In genomic region chr3:149605902-149606301, GRCh38 we compare ENCODE assay signal across 18 cellular contexts. TPM values are rescaled to one million over a fixed set of nuclear protein-coding genes. Genes with fewer than 3 reads are reported as not detected.
DNase-seq lines count a peak whose midpoint lies in the region; FAIRE-seq and TF ChIP-seq lines count a peak whose summit lies in the region.
"Had no signal": no experiment of that assay in that cellular context is flagged by ENCODE, and none has a peak within 500 bp of the region (broad histone marks: within the 10 kb centered on the region; RNA-seq: fewer than 3 reads in every experiment).

No MANE protein-coding gene starts in this region.

- H3K36me3 ChIP-seq in breast epithelium (no peaks in the 10 kb centered on the region), smooth muscle cell (ENCODE audit: low read depth) (no peaks in the 10 kb centered on the region), thyroid gland (no peaks in the 10 kb centered on the region)

- FAIRE-seq in GM19239 (lab: Jason Lieb, UNC), result no peak

- no peak overlapping the region for H3K4me3 Mint-ChIP-seq in MCF 10A (ENCODE audit: unreplicated experiment)
- H3K4me3 Mint-ChIP-seq: activated naive CD4-positive, alpha-beta T cell treated with anti-CD3 and anti-CD28 coated beads for 36 hours; CD4-positive, alpha-beta memory T cell; central memory CD8-positive, alpha-beta T cell; naive thymus-derived CD4-positive, alpha-beta T cell had no signal

- 65% methylated on average over 2 of the region's 2 CpGs for WGBS in smooth muscle cell (ENCODE audit: low lambda C conversion rate)
- WGBS in thyroid gland, 2 donors, result 84 to 94% methylated on average over 2 of the region's 2 CpGs

- no peak overlapping the region for H3K9ac ChIP-seq in smooth muscle cell (ENCODE audit: low read depth)

- H3K27ac ChIP-seq in breast epithelium (no peak overlapping the region), smooth muscle cell (ENCODE audit: low read depth) (peak overlapping the region; percentile 48), thyroid gland (no peak overlapping the region)

- H2AFZ ChIP-seq in smooth muscle cell (ENCODE audit: low read depth), result no peak overlapping the region

- H3K9me3 Mint-ChIP-seq in MCF 10A (ENCODE audit: unreplicated experiment), result no peaks in the 10 kb centered on the region
- H3K9me3 Mint-ChIP-seq: activated naive CD4-positive, alpha-beta T cell treated with anti-CD3 and anti-CD28 coated beads for 36 hours; central memory CD8-positive, alpha-beta T cell; naive thymus-derived CD4-positive, alpha-beta T cell had no signal

- H4K20me1 ChIP-seq in smooth muscle cell (ENCODE audit: low read depth), result peaks cover 61% of the 10 kb centered on the region

- H3K4me1 ChIP-seq in breast epithelium (peaks cover 6 to 15% of the 10 kb centered on the region in 2 donors), smooth muscle cell (ENCODE audit: low read depth) (peaks cover 45% of the 10 kb centered on the region), thyroid gland (peaks cover 14 to 35% of the 10 kb centered on the region in 2 donors)

- TF ChIP-seq CTCF in MCF 10A (IDR thresholded peaks at IDR 0.05; ENCODE audit: unreplicated experiment) (no peak), breast epithelium (IDR thresholded peaks at IDR 0.05) (no peak), astrocyte of the spinal cord (IDR thresholded peaks at IDR 0.05; ENCODE audit: low read depth, low read length) (no peak), foreskin fibroblast (IDR thresholded peaks at IDR 0.05; ENCODE audit: low read depth, low read length) (no peak), smooth muscle cell (IDR thresholded peaks at IDR 0.05; ENCODE audit: borderline replicate concordance, insufficient read depth, poor library complexity, severe bottlenecking) (no peak), thyroid gland (IDR thresholded peaks at IDR 0.05) (no peak)

- DNase-seq in MCF 10A (ENCODE audit: unreplicated experiment) (no peak), breast epithelium (ENCODE audit: low spot score in 2 of 2) (no peak), astrocyte of the spinal cord (ENCODE audit: low read depth, low spot score) (peak; percentile 67), foreskin fibroblast (peak; percentile 62 to 77), smooth muscle cell (lab: John Stamatoyannopoulos, UW; ENCODE audit: unreplicated experiment) (no peak), amygdala (lab: John Stamatoyannopoulos, UW) (no peak), thyroid gland (no peak), GM19239 (ENCODE audit: insufficient read length, low spot score) (no peak)
- DNase-seq: activated CD8-positive, alpha-beta memory T cell treated with anti-CD3 and anti-CD28 coated beads, Interleukin-2, amount 50 U/mL, for 48 hours; activated naive CD4-positive, alpha-beta T cell treated with anti-CD3 and anti-CD28 coated beads for 36 hours; CD4-positive, alpha-beta memory T cell; hippocampal formation; naive thymus-derived CD4-positive, alpha-beta T cell; NCI-H2081 treated with DMSO at 0.1 percent for 48 hours; NCI-H748 treated with DMSO at 0.1 percent for 48 hours; Right ventricle myocardium superior; T-helper 9 cell had no signal

- peaks cover 35% of the 10 kb centered on the region for H3K4me1 Mint-ChIP-seq in MCF 10A (ENCODE audit: insufficient read depth, unreplicated experiment)
- H3K4me1 Mint-ChIP-seq: CD4-positive, alpha-beta memory T cell; central memory CD8-positive, alpha-beta T cell had no signal

- no peaks in the 10 kb centered on the region for H3K27me3 ChIP-seq in breast epithelium
- H3K27me3 ChIP-seq in smooth muscle cell (ENCODE audit: low read depth), result no peaks in the 10 kb centered on the region
- H3K27me3 ChIP-seq in thyroid gland, result no peaks in the 10 kb centered on the region

- no TSS peak for BruUV-seq in MCF 10A (replicated peaks; lab: Mats Ljungman, UMichigan)

- CTCF ChIA-PET in MCF 10A (lab: Yijun Ruan, JAX), result interaction anchor here (0.6 to 1.6 kb wide), 7 partner anchors 12 to 110 kb away, joined by 3 to 5 read pairs (median 3); no protein-coding TSS in a partner anchor

- peaks cover 13% of the 10 kb centered on the region for H3F3A ChIP-seq in smooth muscle cell (ENCODE audit: low read depth)

- no peaks in the 10 kb centered on the region for H3K27me3 Mint-ChIP-seq in MCF 10A (ENCODE audit: insufficient read depth, unreplicated experiment)
- H3K27me3 Mint-ChIP-seq: central memory CD8-positive, alpha-beta T cell had no signal

- H3K79me2 ChIP-seq in smooth muscle cell (ENCODE audit: low read depth), result peaks cover 93% of the 10 kb centered on the region

- intact Hi-C loops in MCF 10A (cut with micrococcal nuclease) (no loop called here), breast epithelium (cut with DNase I; ENCODE audit: low total_unique reads) (no loop called here), thyroid gland (cut with DNase I) (no loop called here)

- peak overlapping the region; percentile 47 for H3K4me2 ChIP-seq in smooth muscle cell

- peaks cover 12% of the 10 kb centered on the region for H3K36me3 Mint-ChIP-seq in MCF 10A (ENCODE audit: insufficient read depth, unreplicated experiment)
- H3K36me3 Mint-ChIP-seq: CD4-positive, alpha-beta memory T cell; naive thymus-derived CD4-positive, alpha-beta T cell had no signal

- no peak for TF ChIP-seq POLR2A in breast epithelium (IDR thresholded peaks at IDR 0.05)
- no peak for TF ChIP-seq POLR2A in thyroid gland (IDR thresholded peaks at IDR 0.05)

- in situ Hi-C loops in astrocyte of the spinal cord (cut with HindIII; ENCODE audit: low sequenced_read_pairs), result no loop called here

- H3K4me3 ChIP-seq in breast epithelium, result no peak overlapping the region
- H3K4me3 ChIP-seq in astrocyte of the spinal cord (ENCODE audit: low read depth, low read length), result no peak overlapping the region
- no peak overlapping the region for H3K4me3 ChIP-seq in foreskin fibroblast (ENCODE audit: low read depth in 1 of 2, low read length in 2 of 2)
- no peak overlapping the region for H3K4me3 ChIP-seq in smooth muscle cell
- no peak overlapping the region for H3K4me3 ChIP-seq in thyroid gland (replicated peaks in 1 of 3)

- POLR2A ChIA-PET in MCF 10A (lab: Yijun Ruan, JAX), result interaction anchor here (0.8 to 1.1 kb wide), 3 partner anchors 10 to 116 kb away, joined by 3 read pairs; no protein-coding TSS in a partner anchor

- peak overlapping the region; percentile 13 for H3K27ac Mint-ChIP-seq in MCF 10A (ENCODE audit: low read depth, unreplicated experiment)
- H3K27ac Mint-ChIP-seq: activated naive CD4-positive, alpha-beta T cell treated with anti-CD3 and anti-CD28 coated beads for 36 hours; CD4-positive, alpha-beta memory T cell; naive thymus-derived CD4-positive, alpha-beta T cell had no signal

- no peaks in the 10 kb centered on the region for H3K9me3 ChIP-seq in breast epithelium
- H3K9me3 ChIP-seq in smooth muscle cell (replicated peaks; ENCODE audit: low read depth), result no peaks in the 10 kb centered on the region
- H3K9me3 ChIP-seq in thyroid gland, result no peaks in the 10 kb centered on the region

RNA-seq across cellular contexts. Expression of gene WWTR1, which starts 51.9 kb away (rescaled TPM):
- total RNA-seq in MCF 10A (2022) (52.9 and 54.9 TPM in 2 replicates), breast epithelium (10 to 100 TPM; 53.6 to 98.2 (median 91.4) TPM), smooth muscle cell (54.3 and 55.6 TPM in 2 replicates), thyroid gland (10 to 100 TPM; 56.7 to 87.6 (median 78.5) TPM)
- polyA plus RNA-seq in smooth muscle cell, result 38.4 and 43.7 TPM in 2 replicates

Comparison
In these comparisons a context has a peak if more than half of its experiments do, and no peak if none do; other contexts are left out.
1. DNase-seq: peak in astrocyte of the spinal cord (single experiment) and foreskin fibroblast (2 of 2); none in MCF 10A (single experiment), breast epithelium (0 of 2), smooth muscle cell (single experiment), amygdala (0 of 56), thyroid gland (0 of 2) and GM19239 (single experiment).